ENCODE assay signal across 21 cellular contexts in the genomic region with DNA sequence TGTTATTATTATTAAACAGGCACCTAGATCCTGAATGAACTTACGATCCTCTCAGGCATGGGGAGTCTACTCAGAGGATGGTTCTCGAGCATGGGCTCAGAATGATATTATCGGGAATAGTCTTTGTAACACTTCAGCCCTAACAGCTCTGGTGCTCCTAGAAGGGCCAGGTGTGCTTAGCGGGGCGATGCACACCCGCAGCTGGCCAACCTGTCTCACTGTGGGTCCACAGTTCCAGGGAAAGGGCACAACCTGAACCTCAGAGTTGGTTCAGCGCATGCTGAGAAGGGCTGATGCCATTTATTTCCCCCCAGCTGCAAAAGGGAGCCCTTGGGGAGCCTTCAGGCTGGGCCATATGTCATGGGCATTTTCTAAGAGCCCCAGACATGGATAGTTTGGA.
"Had no signal": no experiment of that assay in that cellular context is flagged by ENCODE, and none has a peak within 500 bp of the region (broad histone marks: within the 10 kb centered on the region; RNA-seq: fewer than 3 reads in every experiment).

No MANE protein-coding gene starts in this region.

- H3K36me3 ChIP-seq: gastroesophageal sphincter, left ventricle myocardium inferior, tibial nerve, vagina had no signal

- H3K9me3 ChIP-seq: body of pancreas, gastroesophageal sphincter, left ventricle myocardium inferior, right atrium auricular region, tibial nerve, vagina had no signal

- H3K27ac ChIP-seq: body of pancreas, gastroesophageal sphincter, left ventricle myocardium inferior, right atrium auricular region, tibial nerve, vagina had no signal

- ATAC-seq: body of pancreas, gastroesophageal sphincter, natural killer cell had no signal

- H3K4me3 Mint-ChIP-seq: activated CD4-positive, alpha-beta T cell treated with anti-CD3 and anti-CD28 coated beads, Interleukin-2, amount 10 ng/mL, durations not matched to agents 7 days and 5 days; activated naive CD8-positive, alpha-beta T cell; activated T-cell treated with anti-CD3 and anti-CD28 coated beads, Interleukin-2, amount 50 U/mL, for 72 hours; memory B cell; natural killer cell; T-helper 2 cell treated with Interferon-gamma antibody and Interleukin-4, amounts not matched to agents 5 μg/mL and 100 μg/mL, for 36 hours had no signal

- H3K27me3 ChIP-seq: body of pancreas, gastroesophageal sphincter, right atrium auricular region, tibial nerve, vagina had no signal

- H3K27me3 Mint-ChIP-seq: activated CD4-positive, alpha-beta T cell treated with anti-CD3 and anti-CD28 coated beads, Interleukin-2, amount 10 ng/mL, durations not matched to agents 7 days and 5 days; activated naive CD8-positive, alpha-beta T cell; stimulated activated naive B cell treated with anti-CD40 and anti-IgM and Interleukin-4, amounts not matched to agents 10 μg/mL and 1 μg/mL and 100 μg/mL, for 72 hours had no signal

- H3K4me1 ChIP-seq: body of pancreas, gastroesophageal sphincter, tibial nerve had no signal

- H3K27ac Mint-ChIP-seq: activated CD4-positive, alpha-beta T cell treated with anti-CD3 and anti-CD28 coated beads, Interleukin-2, amount 10 ng/mL, durations not matched to agents 7 days and 5 days; activated naive CD8-positive, alpha-beta T cell; activated T-cell treated with anti-CD3 and anti-CD28 coated beads, Interleukin-2, amount 50 U/mL, for 72 hours; memory B cell; natural killer cell; T-helper 2 cell treated with Interferon-gamma antibody and Interleukin-4, amounts not matched to agents 5 μg/mL and 100 μg/mL, for 36 hours had no signal

- H3K9me3 Mint-ChIP-seq: activated CD4-positive, alpha-beta T cell treated with anti-CD3 and anti-CD28 coated beads, Interleukin-2, amount 10 ng/mL, durations not matched to agents 7 days and 5 days; activated T-cell treated with anti-CD3 and anti-CD28 coated beads, Interleukin-2, amount 50 U/mL, for 72 hours; memory B cell; natural killer cell; T-helper 2 cell treated with Interferon-gamma antibody and Interleukin-4, amounts not matched to agents 5 μg/mL and 100 μg/mL, for 36 hours had no signal

- H3K36me3 Mint-ChIP-seq: memory B cell, natural killer cell had no signal

- H3K4me1 Mint-ChIP-seq: natural killer cell had no signal

- DNase-seq: activated CD4-positive, alpha-beta T cell treated with anti-CD3 and anti-CD28 coated beads, Interleukin-2, amount 10 ng/mL, durations not matched to agents 7 days and 5 days; activated CD8-positive, alpha-beta memory T cell treated with anti-CD3 and anti-CD28 coated beads, Interleukin-2, amount 50 U/mL, for 48 hours; activated gamma-delta T cell; activated T-cell treated with anti-CD3 and anti-CD28 coated beads, Interleukin-2, amount 50 U/mL, for 72 hours; amniotic stem cell; body of pancreas; effector memory CD4-positive, alpha-beta T cell; islet precursor cell; left ventricle myocardium inferior; natural killer cell; stimulated activated CD4-positive, alpha-beta T cell treated with anti-CD3 and anti-CD28 coated beads, Interleukin-15, amount 100 ng/mL, for 24 hours; stimulated activated CD4-positive, alpha-beta T cell treated with anti-CD3 and anti-CD28 coated beads, Interleukin-4, amount 100 ng/mL, for 1 hour; stimulated activated naive B cell treated with anti-CD40 and anti-IgM and Interleukin-4, amounts not matched to agents 10 μg/mL and 1 μg/mL and 100 μg/mL, for 72 hours had no signal

- H3K4me3 ChIP-seq: body of pancreas, gastroesophageal sphincter, left ventricle myocardium inferior, right atrium auricular region, skin epidermis, tibial nerve, vagina had no signal
